In genomic region chr17:77387891-77388290, GRCh38 we compare ENCODE assay signal across 13 cellular contexts.
DNase-seq lines count a peak whose midpoint lies in the region; ATAC-seq and TF ChIP-seq lines count a peak whose summit lies in the region.
"Had no signal": no experiment of that assay in that cellular context is flagged by ENCODE, and none has a peak within 500 bp of the region (broad histone marks: within the 10 kb centered on the region; RNA-seq: fewer than 3 reads in every experiment).

No MANE protein-coding gene starts in this region.

- intact Hi-C loops in IMR-90 (cut with micrococcal nuclease) (no loop called here), right lobe of liver (cut with DNase I) (no loop called here), spleen (cut with DNase I; ENCODE audit: low total_unique reads) (no loop called here)
- intact Hi-C loops in activated T-helper 2 cell treated with anti-CD3 and anti-CD28 coated beads, Interferon-gamma antibody, Interleukin-2, Interleukin-4, amounts not matched to agents 10 μg/mL and 5 μg/mL and 100 μg/mL, durations not matched to agents 14 hours and 24 hours and 36 hours (cut with micrococcal nuclease): loop anchor here (2.0 kb wide), 1 partner anchor 17 kb away; no protein-coding TSS in a partner anchor

- peak overlapping the region; percentile 89 for H2AK9ac ChIP-seq in IMR-90 (replicated peaks; ENCODE audit: low read depth, low read length, poor library complexity)

- no peak overlapping the region for H2AFZ ChIP-seq in IMR-90 (replicated peaks; ENCODE audit: low read length, poor library complexity)

- TF ChIP-seq POLR2A in IMR-90 (IDR thresholded peaks at IDR 0.05; ENCODE audit: low read depth, low read length): no peak
- no peak for TF ChIP-seq POLR2A in right lobe of liver (IDR thresholded peaks at IDR 0.05)
- TF ChIP-seq POLR2A in spleen (IDR thresholded peaks at IDR 0.05): no peak

- peaks cover 69% of the 10 kb centered on the region for H3K4me1 Mint-ChIP-seq in activated T-helper 2 cell treated with anti-CD3 and anti-CD28 coated beads, Interferon-gamma antibody, Interleukin-2, Interleukin-4, amounts not matched to agents 10 μg/mL and 5 μg/mL and 100 μg/mL, durations not matched to agents 14 hours and 24 hours and 36 hours (ENCODE audit: low read depth)

- H3K18ac ChIP-seq in IMR-90 (ENCODE audit: low read depth, low read length): no peak overlapping the region; the same call in 1 of the 2 replicates

- no peak overlapping the region for H2BK20ac ChIP-seq in IMR-90 (ENCODE audit: low read depth, low read length)

- H3K4me3 Mint-ChIP-seq in activated T-helper 2 cell treated with anti-CD3 and anti-CD28 coated beads, Interferon-gamma antibody, Interleukin-2, Interleukin-4, amounts not matched to agents 10 μg/mL and 5 μg/mL and 100 μg/mL, durations not matched to agents 14 hours and 24 hours and 36 hours (ENCODE audit: low read depth): no peak overlapping the region

- no peak overlapping the region for H4K5ac ChIP-seq in IMR-90 (ENCODE audit: low read depth, low read length)

- in situ Hi-C loops in IMR-90 (cut with MboI; ENCODE audit: low sequenced_read_pairs): no loop called here

- H3K79me1 ChIP-seq in IMR-90 (ENCODE audit: low read depth in 1 of 2, low read length in 2 of 2): peaks cover 17 to 90% of the 10 kb centered on the region in 2 experiments

- H2AK5ac ChIP-seq in IMR-90 (ENCODE audit: low read depth, low read length): peak overlapping the region; percentile 98

- no TSS peak for BruUV-seq in IMR-90 (replicated peaks; lab: Mats Ljungman, UMichigan)

- H3K9me1 ChIP-seq in IMR-90 (ENCODE audit: insufficient read depth, low read length): peaks cover 56% of the 10 kb centered on the region

- H3K4ac ChIP-seq in IMR-90 (ENCODE audit: low read depth, low read length): peak overlapping the region; percentile 87

- H3K9me3 Mint-ChIP-seq in activated T-helper 2 cell treated with anti-CD3 and anti-CD28 coated beads, Interferon-gamma antibody, Interleukin-2, Interleukin-4, amounts not matched to agents 10 μg/mL and 5 μg/mL and 100 μg/mL, durations not matched to agents 14 hours and 24 hours and 36 hours: no peaks in the 10 kb centered on the region

- no peak overlapping the region for H3K4me3 ChIP-seq in IMR-90 (ENCODE audit: insufficient read depth, low read depth, low read length)
- peak overlapping the region in 2 of 3 donors; percentile 14 to 36 for H3K4me3 ChIP-seq in right lobe of liver
- no peak overlapping the region for H3K4me3 ChIP-seq in spleen
- H3K4me3 ChIP-seq: mucosa of descending colon had no signal

- no peak overlapping the region for H3K4me2 ChIP-seq in IMR-90 (ENCODE audit: low read depth, low read length)

- H3K23ac ChIP-seq in IMR-90 (ENCODE audit: low read depth, low read length): peak overlapping the region; percentile 77; the same call in 1 of the 2 replicates

- TF ChIP-seq CTCF in IMR-90 (conservative IDR thresholded peaks at IDR 0.05; ENCODE audit: low read depth, low read length) (no peak), right lobe of liver (IDR thresholded peaks at IDR 0.05) (no peak), spleen (IDR thresholded peaks at IDR 0.05 in 8 of 11, conservative IDR thresholded peaks at IDR 0.05 in 3 of 11) (no peak)

- H3K36me3 Mint-ChIP-seq in activated T-helper 2 cell treated with anti-CD3 and anti-CD28 coated beads, Interferon-gamma antibody, Interleukin-2, Interleukin-4, amounts not matched to agents 10 μg/mL and 5 μg/mL and 100 μg/mL, durations not matched to agents 14 hours and 24 hours and 36 hours (ENCODE audit: low read depth): peaks cover 40% of the 10 kb centered on the region

- H3K27me3 ChIP-seq in IMR-90 (ENCODE audit: control insufficient read depth, insufficient read depth, low read length): no peaks in the 10 kb centered on the region
- no peaks in the 10 kb centered on the region for H3K27me3 ChIP-seq in right lobe of liver
- no peaks in the 10 kb centered on the region for H3K27me3 ChIP-seq in spleen (replicated peaks in 1 of 7)

- H4K91ac ChIP-seq in IMR-90 (ENCODE audit: insufficient read depth, low read depth, low read length): peak overlapping the region; percentile 90; the same call in 1 of the 2 replicates

- no peak for TF ChIP-seq RAD21 in IMR-90 (IDR thresholded peaks at IDR 0.05; ENCODE audit: low read length)

- H3K14ac ChIP-seq in IMR-90 (replicated peaks; ENCODE audit: low read depth, low read length): peak overlapping the region; percentile 92; the same call in 1 of the 2 replicates

- DNase-seq in IMR-90: no peak
- DNase-seq in activated T-helper 2 cell treated with anti-CD3 and anti-CD28 coated beads, Interferon-gamma antibody, Interleukin-2, Interleukin-4, amounts not matched to agents 10 μg/mL and 5 μg/mL and 100 μg/mL, durations not matched to agents 14 hours and 24 hours and 36 hours (ENCODE audit: low spot score): no peak
- no peak for DNase-seq in right lobe of liver
- no peak for DNase-seq in spleen
- no peak for DNase-seq in NCI-H1694 (lab: John Stamatoyannopoulos, UW)
- no peak for DNase-seq in dermis blood vessel endothelial cell
- DNase-seq: activated gamma-delta T cell, cortex of kidney, head of caudate nucleus, Karpas-422, mucosa of descending colon, NCI-H2227 treated with DMSO at 0.1 percent for 48 hours had no signal

- H3K4me1 ChIP-seq in IMR-90 (ENCODE audit: control insufficient read depth, insufficient read depth, low read length) (peaks cover 76% of the 10 kb centered on the region), right lobe of liver (peaks cover 0 to 92% (median 68%) of the 10 kb centered on the region in 4 donors), spleen (peaks cover 88 to 99% (median 94%) of the 10 kb centered on the region in 6 donors)

- H4K8ac ChIP-seq in IMR-90 (ENCODE audit: low read depth in 2 of 2, low read length in 2 of 2): peak overlapping the region; percentile 38 to 83; a peak in 2 of 4 replicates

- ATAC-seq in IMR-90 (ENCODE audit: low read depth): no peak
- ATAC-seq in right lobe of liver: no peak
- no peak for ATAC-seq in GM18907 (IDR thresholded peaks at IDR 0.05; ENCODE audit: unreplicated experiment)
- ATAC-seq: mucosa of descending colon had no signal

- H3K27ac ChIP-seq in IMR-90 (ENCODE audit: insufficient read depth, low read length): peak overlapping the region; percentile 86; the same call in 1 of the 2 replicates
- peak overlapping the region; percentile 55 to 79 (median 77) for H3K27ac ChIP-seq in right lobe of liver
- peak overlapping the region in 5 of 8 donors; percentile 79 to 94 (median 84) for H3K27ac ChIP-seq in spleen

- H2BK5ac ChIP-seq in IMR-90 (ENCODE audit: low read depth, low read length, poor library complexity, severe bottlenecking): peak overlapping the region; percentile 41

- 67% methylated on average over 1 of the region's 14 CpGs; no CpG with 5 or more reads in 1 of the 2 experiments for WGBS in IMR-90 (ENCODE audit: extremely low coverage in 2 of 2, insufficient read length in 1 of 2), 2 experiments
- 39% methylated on average over 13 of the region's 14 CpGs for WGBS in right lobe of liver (ENCODE audit: insufficient coverage, low coverage, low lambda C conversion rate, missing lambda C conversion rate)
- WGBS in spleen, 5 donors: 62 to 86% (median 75%) methylated on average over 11 to 14 of the region's 14 CpGs

- no peaks in the 10 kb centered on the region for H3K9me3 ChIP-seq in IMR-90 (ENCODE audit: control insufficient read depth, insufficient read depth, low read length)
- no peaks in the 10 kb centered on the region for H3K9me3 ChIP-seq in right lobe of liver
- no peaks in the 10 kb centered on the region for H3K9me3 ChIP-seq in spleen
- H3K9me3 ChIP-seq: mucosa of descending colon had no signal

- POLR2A ChIA-PET in IMR-90 (lab: Charles Lee; ENCODE audit: unreplicated experiment): interaction anchor here (0.5 kb wide), 1 partner anchor 21 kb away, joined by 3 read pairs; no protein-coding TSS in a partner anchor

- no peak overlapping the region for H2BK15ac ChIP-seq in IMR-90 (ENCODE audit: low read depth, low read length)

- CTCF ChIA-PET in IMR-90 (lab: Yijun Ruan, JAX): interaction anchor here (0.7 kb wide), 1 partner anchor 56 kb away, joined by 3 read pairs; no protein-coding TSS in a partner anchor

- peaks cover 57% of the 10 kb centered on the region for H4K20me1 ChIP-seq in IMR-90 (ENCODE audit: insufficient read depth, low read length)

- H3K27ac Mint-ChIP-seq in activated T-helper 2 cell treated with anti-CD3 and anti-CD28 coated beads, Interferon-gamma antibody, Interleukin-2, Interleukin-4, amounts not matched to agents 10 μg/mL and 5 μg/mL and 100 μg/mL, durations not matched to agents 14 hours and 24 hours and 36 hours: peak overlapping the region; percentile 76

- H3K56ac ChIP-seq in IMR-90 (ENCODE audit: extremely low read depth, insufficient read depth, low read length): no peak overlapping the region

- dilution Hi-C loops in IMR-90 (cut with HindIII; ENCODE audit: low sequenced_read_pairs, unreplicated experiment): no loop called here

- H3K9ac ChIP-seq in IMR-90 (ENCODE audit: low read depth, low read length): no peak overlapping the region

- H3K27me3 Mint-ChIP-seq in activated T-helper 2 cell treated with anti-CD3 and anti-CD28 coated beads, Interferon-gamma antibody, Interleukin-2, Interleukin-4, amounts not matched to agents 10 μg/mL and 5 μg/mL and 100 μg/mL, durations not matched to agents 14 hours and 24 hours and 36 hours (ENCODE audit: low read depth): no peaks in the 10 kb centered on the region

- peak overlapping the region; percentile 77 for H2BK120ac ChIP-seq in IMR-90 (ENCODE audit: low read depth, low read length)

- peaks cover 16% of the 10 kb centered on the region; the same call in 1 of the 2 replicates for H3K36me3 ChIP-seq in IMR-90 (ENCODE audit: control insufficient read depth, insufficient read depth, low read length)
- H3K36me3 ChIP-seq in right lobe of liver: no peaks in the 10 kb centered on the region
- peaks cover 0 to 14% (median 0%) of the 10 kb centered on the region in 6 donors for H3K36me3 ChIP-seq in spleen

TF ChIP-seq in IMR-90, 13 proteins besides CTCF, POLR2A, EP300 and RAD21 (continues in another document):
- TF ChIP-seq ELK1 (IDR thresholded peaks at IDR 0.05; ENCODE audit: borderline replicate concordance, low read depth, low read length): no peak

Comparison
In these comparisons a context has a peak if more than half of its experiments do, and no peak if none do; other contexts are left out.
1. H3K4me3 ChIP-seq: peak in right lobe of liver (2 of 3); none in IMR-90 (single experiment) and spleen (0 of 8).
2. Peak in every context shown above with its lines, with median percentiles within 50 percentile points of each other: H3K27ac ChIP-seq.